ENCODE assay signal across 22 cellular contexts in the genomic region with DNA sequence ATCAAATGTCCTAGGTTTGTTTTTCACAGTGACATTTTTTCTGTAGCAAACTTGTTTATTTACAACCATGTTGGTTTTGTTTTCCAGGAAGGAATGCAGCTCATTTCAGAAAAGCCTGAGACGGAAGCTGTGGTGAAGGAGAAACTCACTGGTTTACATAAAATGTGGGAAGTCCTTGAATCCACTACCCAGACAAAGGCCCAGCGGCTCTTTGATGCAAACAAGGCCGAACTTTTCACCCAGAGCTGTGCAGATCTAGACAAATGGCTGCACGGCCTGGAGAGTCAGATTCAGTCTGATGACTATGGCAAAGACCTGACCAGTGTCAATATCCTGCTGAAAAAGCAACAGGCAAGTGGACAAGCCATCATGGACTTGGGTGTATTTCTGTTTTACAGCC.
"Had no signal": no experiment of that assay in that cellular context is flagged by ENCODE, and none has a peak within 500 bp of the region (broad histone marks: within the 10 kb centered on the region; RNA-seq: fewer than 3 reads in every experiment).

No MANE protein-coding gene starts in this region.

- H3K4me3 Mint-ChIP-seq: immature natural killer cell; naive B cell; natural killer cell treated with Interleukin-12 subunit alpha and Interleukin-12 subunit beta and Interleukin-15 and Interleukin-18, amount 100 ng/mL, for 72 hours; stimulated activated effector memory CD8-positive, alpha-beta T cell treated with anti-CD3 and anti-CD28 coated beads, Interleukin-12 subunit alpha, Interleukin-12 subunit beta, amount 100 ng/mL, for 72 hours had no signal

- H3K27ac ChIP-seq: esophagus squamous epithelium, lower lobe of right lung, neutrophil, pancreas, sigmoid colon, stomach, thyroid gland, vagina had no signal

- ATAC-seq: left ventricle myocardium superior; lower lobe of right lung; mucosa of descending colon; natural killer cell treated with Interleukin-12 subunit alpha and Interleukin-12 subunit beta and Interleukin-15 and Interleukin-18, amount 100 ng/mL, for 72 hours; pancreas; stimulated activated effector memory CD8-positive, alpha-beta T cell treated with anti-CD3 and anti-CD28 coated beads, Interleukin-12 subunit alpha, Interleukin-12 subunit beta, amount 100 ng/mL, for 72 hours had no signal

- DNase-seq: effector CD8-positive, alpha-beta T cell; erythroblast; esophagus squamous epithelium; hypothalamus; immature natural killer cell; left ventricle myocardium superior; lower lobe of right lung; mucosa of descending colon; naive B cell; pancreas; sigmoid colon; stimulated activated CD4-positive, alpha-beta T cell treated with anti-CD3 and anti-CD28 coated beads, Interleukin-2, amount 100 ng/mL, for 24 hours; stimulated activated CD4-positive, alpha-beta T cell treated with anti-CD3 and anti-CD28 coated beads, Interleukin-4, amount 100 ng/mL, for 24 hours; stimulated activated naive CD4-positive, alpha-beta T cell treated with Interleukin-2 at 50 U/mL for 16 hours; stomach; thyroid gland; trophoblast cell had no signal

- H3K9me3 Mint-ChIP-seq: immature natural killer cell; naive B cell; natural killer cell treated with Interleukin-12 subunit alpha and Interleukin-12 subunit beta and Interleukin-15 and Interleukin-18, amount 100 ng/mL, for 72 hours; neural crest cell; stimulated activated effector memory CD8-positive, alpha-beta T cell treated with anti-CD3 and anti-CD28 coated beads, Interleukin-12 subunit alpha, Interleukin-12 subunit beta, amount 100 ng/mL, for 72 hours had no signal

- H3K4me3 ChIP-seq: esophagus squamous epithelium, lower lobe of right lung, mucosa of descending colon, pancreas, sigmoid colon, stomach, thyroid gland, vagina had no signal

- H3K27me3 ChIP-seq: esophagus squamous epithelium, neutrophil, pancreas, sigmoid colon, stomach, thyroid gland, vagina had no signal

- H3K4me1 Mint-ChIP-seq: stimulated activated effector memory CD8-positive, alpha-beta T cell treated with anti-CD3 and anti-CD28 coated beads, Interleukin-12 subunit alpha, Interleukin-12 subunit beta, amount 100 ng/mL, for 72 hours had no signal

- H3K9me3 ChIP-seq: esophagus squamous epithelium, lower lobe of right lung, mucosa of descending colon, neutrophil, pancreas, sigmoid colon, stomach, thyroid gland, vagina had no signal

- H3K27me3 Mint-ChIP-seq: naive B cell; natural killer cell treated with Interleukin-12 subunit alpha and Interleukin-12 subunit beta and Interleukin-15 and Interleukin-18, amount 100 ng/mL, for 72 hours had no signal
